Comparison of ENCODE assay signal across 20 cellular contexts in genomic region chr4:99800332-99801004, GRCh38. TPM values are rescaled to one million over a fixed set of nuclear protein-coding genes. Genes with fewer than 3 reads are reported as not detected.
A peak's percentile ranks its signal among the peaks of the same experiment; 100 is the strongest.
DNase-seq lines count a peak whose midpoint lies in the region; ATAC-seq and TF ChIP-seq lines count a peak whose summit lies in the region.
"Had no signal": no experiment of that assay in that cellular context is flagged by ENCODE, and none has a peak within 500 bp of the region (broad histone marks: within the 10 kb centered on the region; RNA-seq: fewer than 3 reads in every experiment).

No MANE protein-coding gene starts in this region.

- ATAC-seq in gastrocnemius medialis, result peak in 1 of 2 donors; percentile 50
- ATAC-seq in upper lobe of right lung, result peak; percentile 65
- ATAC-seq in GM18502 (IDR thresholded peaks at IDR 0.05; ENCODE audit: poor library complexity, unreplicated experiment), result no peak
- ATAC-seq: GM12878 had no signal

- H3K36me3 ChIP-seq in left ventricle myocardium inferior (no peaks in the 10 kb centered on the region), gastrocnemius medialis (no peaks in the 10 kb centered on the region), upper lobe of right lung (no peaks in the 10 kb centered on the region)

- DNase-seq in fibroblast of peridontal ligament (ENCODE audit: extremely low read depth), result peak; percentile 36
- DNase-seq in left ventricle myocardium inferior, result peak; percentile 27
- DNase-seq in gastrocnemius medialis, result no peak
- DNase-seq in upper lobe of right lung, result no peak
- no peak for DNase-seq in Kasumi-1 (lab: John Stamatoyannopoulos, UW)
- DNase-seq in NOMO-1 treated with dmso at 0.1 percent for 144 hours (lab: John Stamatoyannopoulos, UW; ENCODE audit: unreplicated experiment), result no peak
- DNase-seq: CD4-positive, CD25-positive, alpha-beta regulatory T cell; DND-41; KBM-7; NCI-H1092; NCI-H1436; NCI-H187 treated with DMSO at 0.1 percent for 48 hours; NCI-H2107; NCI-H446 treated with DMSO at 0.1 percent for 48 hours; NCI-H526 treated with DMSO at 0.1 percent for 48 hours; PC-9 had no signal

- H3K4me1 ChIP-seq in left ventricle myocardium inferior, result peaks cover 38% of the 10 kb centered on the region
- H3K4me1 ChIP-seq in gastrocnemius medialis, result peaks cover 31 to 36% of the 10 kb centered on the region in 2 donors
- H3K4me1 ChIP-seq in upper lobe of right lung, result peaks cover 5% of the 10 kb centered on the region

- in situ Hi-C loops in gastrocnemius medialis (cut with MboI; ENCODE audit: low sequenced_read_pairs in 4 of 4), result loop anchor here in 2 of 4 donors (10.0 kb wide), 2 partner anchors 146 to 246 kb away; partner anchors contain the start of gene C4orf54 (in 1 of the 2)

- TF ChIP-seq POLR2A in gastrocnemius medialis (IDR thresholded peaks at IDR 0.05), result no peak

- H3K4me3 ChIP-seq in left ventricle myocardium inferior, result no peak overlapping the region
- H3K4me3 ChIP-seq in gastrocnemius medialis, result no peak overlapping the region
- H3K4me3 ChIP-seq in upper lobe of right lung, result no peak overlapping the region
- H3K4me3 ChIP-seq: GM12878, PC-9 had no signal

- no peaks in the 10 kb centered on the region for H3K9me3 ChIP-seq in left ventricle myocardium inferior (replicated peaks)
- H3K9me3 ChIP-seq in gastrocnemius medialis, result no peaks in the 10 kb centered on the region
- H3K9me3 ChIP-seq in upper lobe of right lung, result no peaks in the 10 kb centered on the region

- H3K27ac ChIP-seq in left ventricle myocardium inferior (replicated peaks) (peak overlapping the region; percentile 71), gastrocnemius medialis (peak overlapping the region in 3 of 4 donors; percentile 11 to 38 (median 12)), upper lobe of right lung (peak overlapping the region; percentile 14)
- H3K27ac ChIP-seq: PC-9, RWPE1 had no signal

- no peaks in the 10 kb centered on the region for H3K27me3 ChIP-seq in left ventricle myocardium inferior (ENCODE audit: low read depth)
- no peaks in the 10 kb centered on the region for H3K27me3 ChIP-seq in gastrocnemius medialis
- H3K27me3 ChIP-seq in upper lobe of right lung, result no peaks in the 10 kb centered on the region

- no peak for TF ChIP-seq CTCF in left ventricle myocardium inferior (IDR thresholded peaks at IDR 0.05; ENCODE audit: borderline replicate concordance)
- no peak for TF ChIP-seq CTCF in gastrocnemius medialis (IDR thresholded peaks at IDR 0.05 in 4 of 5, conservative IDR thresholded peaks at IDR 0.05 in 1 of 5)
- no peak for TF ChIP-seq CTCF in upper lobe of right lung (IDR thresholded peaks at IDR 0.05)

- intact Hi-C loops in left ventricle myocardium inferior (cut with micrococcal nuclease), result no loop called here
- intact Hi-C loops in gastrocnemius medialis (cut with DNase I; ENCODE audit: low total_unique reads), result loop anchor here (5.0 kb wide), 1 partner anchor 78 kb away; no protein-coding TSS in a partner anchor
- intact Hi-C loops in upper lobe of right lung (cut with DNase I), result loop anchor here (10.0 kb wide), 1 partner anchor 236 kb away; the partner anchor contains the start of gene TRMT10A

RNA-seq across cellular contexts. Expression of gene DAPP1, which starts 16.2 kb away (rescaled TPM):
- 0.74 TPM for total RNA-seq in left ventricle myocardium inferior
- 1 to 10 TPM in 1 of 4 donors, under 1 TPM in 3; 0.15 to 1.3 (median 0.72) TPM for total RNA-seq in gastrocnemius medialis
- total RNA-seq in upper lobe of right lung, result 8.9 TPM
- total RNA-seq: HT1080 had no signal

Comparison
In these comparisons a context has a peak if more than half of its experiments do, and no peak if none do; other contexts are left out.
1. DNase-seq: peak in fibroblast of peridontal ligament (single experiment) and left ventricle myocardium inferior (single experiment); none in gastrocnemius medialis (0 of 2), upper lobe of right lung (single experiment), Kasumi-1 (0 of 2) and NOMO-1 treated with dmso at 0.1 percent for 144 hours (single experiment).
2. H3K27ac ChIP-seq: peak in every context shown above with its lines; median percentile 71 in left ventricle myocardium inferior; 14 in upper lobe of right lung; 12 in gastrocnemius medialis.